9 cellular contexts compared by ENCODE assay signal in genomic region chr3:65483475-65483874, GRCh38.
A peak's percentile ranks its signal among the peaks of the same experiment; 100 is the strongest.
DNase-seq lines count a peak whose midpoint lies in the region; ATAC-seq and TF ChIP-seq lines count a peak whose summit lies in the region.
"Had no signal": no experiment of that assay in that cellular context is flagged by ENCODE, and none has a peak within 500 bp of the region (broad histone marks: within the 10 kb centered on the region; RNA-seq: fewer than 3 reads in every experiment).

No MANE protein-coding gene starts in this region.

- no peak overlapping the region for H3K4me2 ChIP-seq in OCI-LY7 (ENCODE audit: low read length)

- no peaks in the 10 kb centered on the region for H3K9me2 ChIP-seq in OCI-LY7 (ENCODE audit: insufficient read depth, low read length)

- H3K4me3 ChIP-seq in mucosa of descending colon (no peak overlapping the region), OCI-LY7 (ENCODE audit: low read depth, low read length, poor library complexity, severe bottlenecking) (no peak overlapping the region)

- no peaks in the 10 kb centered on the region for H4K20me1 ChIP-seq in OCI-LY7 (ENCODE audit: insufficient read depth, low read length)

- no TSS peak for BruUV-seq in OCI-LY7 (replicated peaks; lab: Mats Ljungman, UMichigan)

- ATAC-seq in mucosa of descending colon = peak; percentile 88
- ATAC-seq in GM21825 (IDR thresholded peaks at IDR 0.05; ENCODE audit: unreplicated experiment) = no peak
- no peak for ATAC-seq in HG03565 (IDR thresholded peaks at IDR 0.05; ENCODE audit: unreplicated experiment)

- no peaks in the 10 kb centered on the region for H3K79me2 ChIP-seq in OCI-LY7 (ENCODE audit: insufficient read depth, low read depth, low read length)

- POLR2A ChIA-PET in OCI-LY7 (lab: Charles Lee) = no interaction called here

- H3K27ac ChIP-seq in OCI-LY7 (ENCODE audit: low read depth, low read length, poor library complexity, severe bottlenecking) = no peak overlapping the region

- H3K36me3 ChIP-seq in mucosa of descending colon (ENCODE audit: low read depth) = no peaks in the 10 kb centered on the region
- H3K36me3 ChIP-seq in OCI-LY7 (ENCODE audit: insufficient read depth, low read length) = no peaks in the 10 kb centered on the region

- TF ChIP-seq CTCF in mucosa of descending colon (IDR thresholded peaks at IDR 0.05) (no peak), OCI-LY7 (conservative IDR thresholded peaks at IDR 0.05; ENCODE audit: low read length) (no peak)

- CTCF ChIA-PET in OCI-LY7 (lab: Charles Lee; ENCODE audit: unreplicated experiment) = no interaction called here

- peaks cover 15% of the 10 kb centered on the region for H3K4me1 ChIP-seq in mucosa of descending colon (ENCODE audit: low read depth)
- no peaks in the 10 kb centered on the region for H3K4me1 ChIP-seq in OCI-LY7 (ENCODE audit: insufficient read depth, low read length, poor library complexity, severe bottlenecking)

- H3K9me3 ChIP-seq in mucosa of descending colon (no peaks in the 10 kb centered on the region), OCI-LY7 (ENCODE audit: low read length) (no peaks in the 10 kb centered on the region)

- intact Hi-C loops in mucosa of descending colon (cut with DNase I, micrococcal nuclease) = no loop called here
- intact Hi-C loops in OCI-LY7 (cut with micrococcal nuclease; ENCODE audit: unreplicated experiment) = no loop called here

- no peak overlapping the region for H2AFZ ChIP-seq in OCI-LY7 (ENCODE audit: low read length)

- peak; percentile 9 for DNase-seq in AG08396 (ENCODE audit: low spot score)
- peak; percentile 31 to 59 for DNase-seq in NCI-H526 (lab: John Stamatoyannopoulos, UW)
- peak; percentile 18 for DNase-seq in fibroblast of the conjunctiva (ENCODE audit: low read depth)
- DNase-seq in mucosa of descending colon = peak in 2 of 3 donors; percentile 47 to 68
- DNase-seq in OCI-LY7 (ENCODE audit: low spot score) = no peak
- no peak for DNase-seq in amniotic stem cell (lab: John Stamatoyannopoulos, UW)
- DNase-seq: CD4-positive, CD25-positive, alpha-beta regulatory T cell had no signal

Comparison
In these comparisons a context has a peak if more than half of its experiments do, and no peak if none do; other contexts are left out.
1. DNase-seq: peak in AG08396 (single experiment), NCI-H526 (2 of 2), fibroblast of the conjunctiva (single experiment) and mucosa of descending colon (2 of 3); none in OCI-LY7 (single experiment) and amniotic stem cell (single experiment).